ENCODE assay signal across 28 cellular contexts in genomic region chr15:88080616-88081015, GRCh38.
"Had no signal": no experiment of that assay in that cellular context is flagged by ENCODE, and none has a peak within 500 bp of the region (broad histone marks: within the 10 kb centered on the region; RNA-seq: fewer than 3 reads in every experiment).

No MANE protein-coding gene starts in this region.

- H3K27me3 ChIP-seq: left lung, pancreas, stomach, testis, tibial nerve, vagina had no signal

- H3K4me3 ChIP-seq: left lung, lower lobe of right lung, pancreas, prostate gland, skin epidermis, stomach, testis, tibial nerve, vagina had no signal

- H3K27ac Mint-ChIP-seq: immature natural killer cell; naive thymus-derived CD8-positive, alpha-beta T cell; nephron; stimulated activated naive B cell treated with anti-CD40 and anti-IgM and Interleukin-4, amounts not matched to agents 10 μg/mL and 1 μg/mL and 100 μg/mL, for 72 hours; type B pancreatic cell had no signal

- H3K4me1 Mint-ChIP-seq: immature natural killer cell; naive thymus-derived CD8-positive, alpha-beta T cell; neural crest cell; stimulated activated naive B cell treated with anti-CD40 and anti-IgM and Interleukin-4, amounts not matched to agents 10 μg/mL and 1 μg/mL and 100 μg/mL, for 72 hours had no signal

- H3K9me3 Mint-ChIP-seq: naive thymus-derived CD8-positive, alpha-beta T cell; nephron; neural crest cell had no signal

- H3K36me3 ChIP-seq: left lung, lower lobe of right lung, pancreas, prostate gland, stomach, tibial nerve, vagina had no signal

- H3K4me1 ChIP-seq: left lung, lower lobe of right lung, pancreas, prostate gland, stomach had no signal

- H3K4me3 Mint-ChIP-seq: immature natural killer cell; naive thymus-derived CD8-positive, alpha-beta T cell; nephron; neural crest cell; stimulated activated naive B cell treated with anti-CD40 and anti-IgM and Interleukin-4, amounts not matched to agents 10 μg/mL and 1 μg/mL and 100 μg/mL, for 72 hours; type B pancreatic cell had no signal

- H3K27ac ChIP-seq: left lung, lower lobe of right lung, pancreas, prostate gland, stomach, testis, tibial nerve, vagina had no signal

- DNase-seq: immature natural killer cell; kidney; left colon; left lung; lower lobe of right lung; mammary epithelial cell; mesenchymal stem cell; naive thymus-derived CD8-positive, alpha-beta T cell; nucleus accumbens; pancreas; posterior cingulate gyrus; retina; right cardiac atrium; stimulated activated CD4-positive, alpha-beta T cell treated with anti-CD3 and anti-CD28 coated beads, Interleukin-12 subunit alpha, Interleukin-12 subunit beta, amount 100 ng/mL, for 4 hours; stimulated activated CD4-positive, alpha-beta T cell treated with anti-CD3 and anti-CD28 coated beads, Interleukin-15, amount 100 ng/mL, for 24 hours; stimulated activated CD4-positive, alpha-beta T cell treated with anti-CD3 and anti-CD28 coated beads, Interleukin-2, amount 100 ng/mL, for 24 hours; stimulated activated CD4-positive, alpha-beta T cell treated with anti-CD3 and anti-CD28 coated beads, Interleukin-4, amount 100 ng/mL, for 1 hour; stimulated activated naive B cell treated with anti-CD40 and anti-IgM and Interleukin-4, amounts not matched to agents 10 μg/mL and 1 μg/mL and 100 μg/mL, for 72 hours; stimulated activated naive CD8-positive, alpha-beta T cell treated with anti-CD3 and anti-CD28 coated beads, Interleukin-15, Interleukin-2, amounts not matched to agents 100 U/mL and 50 U/mL, for 24 hours; stomach; testis had no signal

- H3K36me3 Mint-ChIP-seq: immature natural killer cell; naive thymus-derived CD8-positive, alpha-beta T cell; stimulated activated naive B cell treated with anti-CD40 and anti-IgM and Interleukin-4, amounts not matched to agents 10 μg/mL and 1 μg/mL and 100 μg/mL, for 72 hours had no signal

- H3K9me3 ChIP-seq: left lung, lower lobe of right lung, pancreas, prostate gland, stomach, testis, tibial nerve, vagina had no signal
